In the genomic region with DNA sequence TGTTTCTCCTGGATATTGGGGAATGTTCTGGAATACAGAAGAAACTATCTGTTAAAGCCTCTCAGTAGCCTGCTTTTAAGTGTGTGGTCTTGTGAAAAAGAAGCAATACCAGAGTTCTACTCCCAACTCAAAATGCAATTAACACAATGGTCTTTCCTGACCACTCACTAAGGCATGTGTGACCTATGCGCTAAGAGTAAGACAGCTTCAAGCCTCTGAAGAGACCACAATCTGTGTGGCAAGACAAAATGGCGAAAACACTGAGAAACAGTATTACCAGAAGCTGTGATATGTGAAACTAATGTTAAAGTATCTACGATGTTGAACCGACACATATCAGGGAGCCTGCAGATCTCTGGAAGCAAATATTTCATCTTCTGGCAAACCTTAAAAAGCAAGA, we compare ENCODE assay signal across 16 cellular contexts. TPM values are rescaled to one million over a fixed set of nuclear protein-coding genes. Genes with fewer than 3 reads are reported as not detected.
DNase-seq lines count a peak whose midpoint lies in the region; ATAC-seq, FAIRE-seq and TF ChIP-seq lines count a peak whose summit lies in the region.
"Had no signal": no experiment of that assay in that cellular context is flagged by ENCODE, and none has a peak within 500 bp of the region (broad histone marks: within the 10 kb centered on the region; RNA-seq: fewer than 3 reads in every experiment).

No MANE protein-coding gene starts in this region.

- no peaks in the 10 kb centered on the region for H3K36me3 Mint-ChIP-seq in natural killer cell

- H3K36me3 ChIP-seq in GM12878 (ENCODE audit: control insufficient read depth in 2 of 2, insufficient read depth in 2 of 2, low read length in 1 of 2), result no peaks in the 10 kb centered on the region
- H3K36me3 ChIP-seq: BLaER1 had no signal

- DNase-seq in stimulated activated naive CD8-positive, alpha-beta T cell treated with anti-CD3 and anti-CD28 coated beads, Interleukin-15, amount 100 ng/mL, for 72 hours, result no peak
- DNase-seq in stimulated activated naive CD8-positive, alpha-beta T cell treated with anti-CD3 and anti-CD28 coated beads, Interleukin-15, Interleukin-2, amounts not matched to agents 100 U/mL and 50 U/mL, for 24 hours, result no peak
- no peak for DNase-seq in GM12878 (ENCODE audit: low read depth, low spot score)
- DNase-seq in natural killer cell, result no peak
- DNase-seq in stimulated activated CD4-positive, alpha-beta T cell treated with anti-CD3 and anti-CD28 coated beads, Interleukin-1b, Interleukin-23, amount 100 ng/mL, for 48 hours, result no peak
- DNase-seq in LoVo (ENCODE audit: low spot score), result no peak
- no peak for DNase-seq in activated CD4-positive, alpha-beta T cell treated with anti-CD3 and anti-CD28 coated beads for 4 hours
- DNase-seq: 8988T; AML-193; Caco-2; CD8-positive, alpha-beta memory T cell; DMS53; H7 had no signal

- no peak overlapping the region for H3K27ac ChIP-seq in GM12878 (ENCODE audit: control insufficient read depth, insufficient read depth)
- H3K27ac ChIP-seq: BLaER1 had no signal

- intact Hi-C loops in GM12878 (cut with micrococcal nuclease; ENCODE audit: unreplicated experiment) (loop anchor here (10.0 kb wide), 2 partner anchors 158 to 1492 kb away; a partner anchor contains a TSS), natural killer cell (cut with micrococcal nuclease) (no loop called here)

- H3K4me1 Mint-ChIP-seq in stimulated activated naive CD8-positive, alpha-beta T cell treated with anti-CD3 and anti-CD28 coated beads, Interleukin-15, amount 100 ng/mL, for 72 hours, result peaks cover 28% of the 10 kb centered on the region
- peaks cover 33 to 38% of the 10 kb centered on the region in 2 donors for H3K4me1 Mint-ChIP-seq in natural killer cell

- no peaks in the 10 kb centered on the region for H3K4me1 ChIP-seq in GM12878 (ENCODE audit: control insufficient read depth, insufficient read depth, low read length)
- H3K4me1 ChIP-seq: BLaER1, Caco-2 had no signal

- no peaks in the 10 kb centered on the region for H3K9me3 Mint-ChIP-seq in stimulated activated naive CD8-positive, alpha-beta T cell treated with anti-CD3 and anti-CD28 coated beads, Interleukin-15, amount 100 ng/mL, for 72 hours
- no peaks in the 10 kb centered on the region for H3K9me3 Mint-ChIP-seq in natural killer cell
- H3K9me3 Mint-ChIP-seq: CD8-positive, alpha-beta memory T cell; GM23338 had no signal

- TF ChIP-seq RAD21 in GM12878 (IDR thresholded peaks at IDR 0.05; ENCODE audit: insufficient read depth, low read depth, low read length), result no peak

- TF ChIP-seq EP300 in GM12878 (IDR thresholded peaks at IDR 0.05; ENCODE audit: borderline replicate concordance in 1 of 2, control insufficient read depth in 1 of 2, low read depth in 2 of 2, low read length in 2 of 2), result no peak

- H2AFZ ChIP-seq in GM12878 (ENCODE audit: control insufficient read depth, low read depth, low read length), result no peak overlapping the region
- H2AFZ ChIP-seq: GM23338 had no signal

- H3K27me3 Mint-ChIP-seq in stimulated activated naive CD8-positive, alpha-beta T cell treated with anti-CD3 and anti-CD28 coated beads, Interleukin-15, amount 100 ng/mL, for 72 hours, result no peaks in the 10 kb centered on the region
- no peaks in the 10 kb centered on the region for H3K27me3 Mint-ChIP-seq in natural killer cell (ENCODE audit: low read depth in 2 of 2)
- H3K27me3 Mint-ChIP-seq: CD8-positive, alpha-beta memory T cell had no signal

- no peaks in the 10 kb centered on the region for H3K9me3 ChIP-seq in GM12878 (replicated peaks; ENCODE audit: control insufficient read depth, insufficient read depth, low read length)
- H3K9me3 ChIP-seq: BLaER1, Caco-2 had no signal

- no peak overlapping the region for H3K27ac Mint-ChIP-seq in stimulated activated naive CD8-positive, alpha-beta T cell treated with anti-CD3 and anti-CD28 coated beads, Interleukin-15, amount 100 ng/mL, for 72 hours
- H3K27ac Mint-ChIP-seq in natural killer cell, result peak overlapping the region; percentile 75 to 86
- H3K27ac Mint-ChIP-seq: GM23338 had no signal

- BruUV-seq in GM12878 (replicated peaks; lab: Mats Ljungman, UMichigan), result TSS peak; percentile 44

- TF ChIP-seq POLR2A in GM12878 (IDR thresholded peaks at IDR 0.05; ENCODE audit: low read depth, low read length), result no peak

- H4K20me1 ChIP-seq in GM12878 (ENCODE audit: control insufficient read depth, insufficient read depth), result no peaks in the 10 kb centered on the region

- H3K79me2 ChIP-seq in GM12878 (ENCODE audit: control insufficient read depth, insufficient read depth, low read length), result no peaks in the 10 kb centered on the region

- 99% methylated on average over 4 of the region's 4 CpGs for WGBS in GM12878 (ENCODE audit: insufficient coverage, insufficient replicate concordance, low lambda C conversion rate, missing lambda C conversion rate)

- TF ChIP-seq CTCF in GM12878 (IDR thresholded peaks at IDR 0.05 in 2 of 3, conservative IDR thresholded peaks at IDR 0.05 in 1 of 3; ENCODE audit: control insufficient read depth in 2 of 3, extremely low read depth in 1 of 3, insufficient read depth in 1 of 3, low read depth in 3 of 3, low read length in 3 of 3) (no peak), natural killer cell (IDR thresholded peaks at IDR 0.05) (no peak)

- H3K4me2 ChIP-seq in GM12878 (ENCODE audit: control insufficient read depth, insufficient read depth), result no peak overlapping the region
- H3K4me2 ChIP-seq: BLaER1, GM23338 had no signal

- no peaks in the 10 kb centered on the region for H3K27me3 ChIP-seq in GM12878 (replicated peaks in 1 of 2; ENCODE audit: control insufficient read depth in 2 of 2, insufficient read depth in 2 of 2, low read length in 1 of 2)
- H3K27me3 ChIP-seq: BLaER1 had no signal

- RAD21 ChIA-PET in GM12878 (lab: Charles Lee; ENCODE audit: unreplicated experiment), result no interaction called here

- POLR2A ChIA-PET in GM12878 (lab: Charles Lee), result no interaction called here

- peak; percentile 67 for ATAC-seq in stimulated activated naive CD8-positive, alpha-beta T cell treated with anti-CD3 and anti-CD28 coated beads, Interleukin-15, amount 100 ng/mL, for 72 hours
- ATAC-seq in stimulated activated naive CD8-positive, alpha-beta T cell treated with anti-CD3 and anti-CD28 coated beads, Interleukin-15, Interleukin-2, amounts not matched to agents 100 U/mL and 50 U/mL, for 24 hours, result no peak
- ATAC-seq in GM12878 (no peak), natural killer cell (peak; percentile 68 to 90 (median 78))
- ATAC-seq: GM23338 had no signal

- in situ Hi-C loops in GM12878 (cut with MboI), result loop anchor here (10.0 to 25.0 kb wide), 3 partner anchors 282 to 1480 kb away; no protein-coding TSS in a partner anchor

- no peak for FAIRE-seq in GM12878 (lab: Jason Lieb, UNC)
- FAIRE-seq: GM12891 had no signal

- no peak overlapping the region for H3K4me3 Mint-ChIP-seq in stimulated activated naive CD8-positive, alpha-beta T cell treated with anti-CD3 and anti-CD28 coated beads, Interleukin-15, amount 100 ng/mL, for 72 hours
- H3K4me3 Mint-ChIP-seq in natural killer cell, result peak overlapping the region; percentile 45
- H3K4me3 Mint-ChIP-seq: GM23338 had no signal

- SMC1A ChIA-PET in GM12878 (lab: Charles Lee; ENCODE audit: uncharacterized antibody, unreplicated experiment), result no interaction called here

- CTCF ChIA-PET in GM12878 (lab: Yijun Ruan, JAX), result interaction anchor here (0.9 to 2.6 kb wide), 4 partner anchors 15 to 1491 kb away, joined by 3 to 6 read pairs (median 4); no protein-coding TSS in a partner anchor

- no peak overlapping the region for H3K4me3 ChIP-seq in GM12878
- H3K4me3 ChIP-seq: BLaER1, GM23338 had no signal

- H3K9ac ChIP-seq in GM12878 (ENCODE audit: control insufficient read depth, insufficient read depth, low read length), result no peak overlapping the region
- H3K9ac ChIP-seq: BLaER1 had no signal

TF ChIP-seq in GM12878, 131 proteins besides CTCF, POLR2A, EP300 and RAD21 (continues in another document):
- TF ChIP-seq, protein P1, sequence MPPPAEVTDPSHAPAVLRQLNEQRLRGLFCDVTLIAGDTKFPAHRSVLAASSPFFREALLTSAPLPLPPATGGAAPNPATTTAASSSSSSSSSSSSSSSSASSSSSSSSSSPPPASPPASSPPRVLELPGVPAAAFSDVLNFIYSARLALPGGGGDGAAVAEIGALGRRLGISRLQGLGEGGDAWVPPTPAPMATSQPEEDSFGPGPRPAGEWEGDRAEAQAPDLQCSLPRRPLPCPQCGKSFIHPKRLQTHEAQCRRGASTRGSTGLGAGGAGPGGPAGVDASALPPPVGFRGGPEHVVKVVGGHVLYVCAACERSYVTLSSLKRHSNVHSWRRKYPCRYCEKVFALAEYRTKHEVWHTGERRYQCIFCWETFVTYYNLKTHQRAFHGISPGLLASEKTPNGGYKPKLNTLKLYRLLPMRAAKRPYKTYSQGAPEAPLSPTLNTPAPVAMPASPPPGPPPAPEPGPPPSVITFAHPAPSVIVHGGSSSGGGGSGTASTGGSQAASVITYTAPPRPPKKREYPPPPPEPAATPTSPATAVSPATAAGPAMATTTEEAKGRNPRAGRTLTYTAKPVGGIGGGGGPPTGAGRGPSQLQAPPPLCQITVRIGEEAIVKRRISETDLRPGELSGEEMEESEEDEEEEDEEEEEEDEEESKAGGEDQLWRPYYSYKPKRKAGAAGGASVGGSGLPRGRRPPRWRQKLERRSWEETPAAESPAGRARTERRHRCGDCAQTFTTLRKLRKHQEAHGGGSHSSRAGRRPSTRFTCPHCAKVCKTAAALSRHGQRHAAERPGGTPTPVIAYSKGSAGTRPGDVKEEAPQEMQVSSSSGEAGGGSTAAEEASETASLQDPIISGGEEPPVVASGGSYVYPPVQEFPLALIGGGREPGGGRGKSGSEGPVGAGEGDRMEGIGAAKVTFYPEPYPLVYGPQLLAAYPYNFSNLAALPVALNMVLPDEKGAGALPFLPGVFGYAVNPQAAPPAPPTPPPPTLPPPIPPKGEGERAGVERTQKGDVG (CRISPR knock-in tag; IDR thresholded peaks at IDR 0.05), result no peak

RNA-seq across cellular contexts. Expression of a gene that starts 33.8 kb away (rescaled TPM):
- 96.7 and 112 TPM in 2 replicates for total RNA-seq in GM12878 (2013; cell fraction: nucleolus; rRNA removed)
- total RNA-seq in GM12878 (2014; rRNA removed), result 15.2 and 17.5 TPM in 2 replicates
- 16.3 and 17.5 TPM in 2 replicates for total RNA-seq in GM12878 (2014; rRNA removed; fragmentation: Illumina TruSeq; extraction: Trizol)
- total RNA-seq in GM12878 (2021), result 9.0 and 10.5 TPM in 2 replicates
- polyA plus RNA-seq in GM12878 (2011; ENCODE audit: low read depth), result 5.4 TPM
- 25.1 and 31.5 TPM in 2 replicates for polyA plus RNA-seq in GM12878 (2011; rRNA removed)
- 10.7 and 13.2 TPM in 2 replicates for polyA plus RNA-seq in GM12878 (2011; cell fraction: cytosol; rRNA removed)
- 34.4 and 37.8 TPM in 2 replicates for polyA plus RNA-seq in GM12878 (2011; cell fraction: nucleus; rRNA removed)
- polyA plus RNA-seq in GM12878 (2012), result 6.8 and 10.5 TPM in 2 replicates
- 14.7 and 20.3 TPM in 2 replicates for polyA plus RNA-seq in GM12878 (2014; fragmentation: Illumina TruSeq; extraction: Trizol)
- polyA plus RNA-seq in GM12878 (2014; fragmentation: Nextera tagmentation; extraction: Ambion mirVana), result 1 to 10 TPM; 3.4 to 4.3 TPM
- 11.6 and 11.7 TPM in 2 replicates for polyA plus RNA-seq in GM12878 (2014; rRNA removed)
- polyA plus RNA-seq in GM12878 (2016; fragmentation: Nextera tagmentation; extraction: Ambion mirVana), result 1 to 10 TPM; 2.0 to 4.7 TPM
- polyA minus RNA-seq in GM12878 (2011; rRNA and poly(A)+ RNA removed), result 31.7 and 33.4 TPM in 2 replicates
- polyA minus RNA-seq in GM12878 (2011; cell fraction: cytosol; rRNA and poly(A)+ RNA removed), result 4.8 and 6.2 TPM in 2 replicates
- 19.5 and 38.2 TPM in 2 replicates for polyA minus RNA-seq in GM12878 (2011; cell fraction: nucleus; rRNA and poly(A)+ RNA removed)
- 10 to 100 TPM; 56.7 to 69.5 (median 56.8) TPM for total RNA-seq in natural killer cell

Comparison
In these comparisons a context has a peak if more than half of its experiments do, and no peak if none do; other contexts are left out.
1. ATAC-seq: peak in stimulated activated naive CD8-positive, alpha-beta T cell treated with anti-CD3 and anti-CD28 coated beads, Interleukin-15, amount 100 ng/mL, for 72 hours (single experiment) and natural killer cell (3 of 3); none in stimulated activated naive CD8-positive, alpha-beta T cell treated with anti-CD3 and anti-CD28 coated beads, Interleukin-15, Interleukin-2, amounts not matched to agents 100 U/mL and 50 U/mL, for 24 hours (single experiment) and GM12878 (single experiment).
2. H3K27ac Mint-ChIP-seq: peak in natural killer cell (2 of 2); none in stimulated activated naive CD8-positive, alpha-beta T cell treated with anti-CD3 and anti-CD28 coated beads, Interleukin-15, amount 100 ng/mL, for 72 hours (0 of 2).